ENCODE assay signal across 9 cellular contexts in genomic region chr6:33577718-33578117, GRCh38. TPM values are rescaled to one million over a fixed set of nuclear protein-coding genes. Genes with fewer than 3 reads are reported as not detected.
DNase-seq lines count a peak whose midpoint lies in the region; ATAC-seq and TF ChIP-seq lines count a peak whose summit lies in the region.
"Had no signal": no experiment of that assay in that cellular context is flagged by ENCODE, and none has a peak within 500 bp of the region (broad histone marks: within the 10 kb centered on the region; RNA-seq: fewer than 3 reads in every experiment).

No MANE protein-coding gene starts in this region.

- H3K4me1 Mint-ChIP-seq in activated T-cell treated with anti-CD3 and anti-CD28 coated beads, Interleukin-2, amount 50 U/mL, for 4 hours (ENCODE audit: low read depth): peaks cover 24% of the 10 kb centered on the region
- H3K4me1 Mint-ChIP-seq in T-cell: peaks cover 24 to 37% (median 32%) of the 10 kb centered on the region in 3 donors
- peaks cover 43% of the 10 kb centered on the region for H3K4me1 Mint-ChIP-seq in stimulated activated naive CD8-positive, alpha-beta T cell treated with anti-CD3 and anti-CD28 coated beads, Interleukin-15, amount 100 ng/mL, for 72 hours

- no peaks in the 10 kb centered on the region for H3K9me3 Mint-ChIP-seq in activated T-cell treated with anti-CD3 and anti-CD28 coated beads, Interleukin-2, amount 50 U/mL, for 4 hours
- H3K9me3 Mint-ChIP-seq in T-cell: no peaks in the 10 kb centered on the region
- H3K9me3 Mint-ChIP-seq in stimulated activated naive CD8-positive, alpha-beta T cell treated with anti-CD3 and anti-CD28 coated beads, Interleukin-15, amount 100 ng/mL, for 72 hours: no peaks in the 10 kb centered on the region

- H3K27me3 ChIP-seq in foreskin keratinocyte: no peaks in the 10 kb centered on the region

- no peak for DNase-seq in activated T-cell treated with anti-CD3 and anti-CD28 coated beads, Interleukin-2, amount 50 U/mL, for 4 hours
- no peak for DNase-seq in activated T-cell treated with anti-CD3 and anti-CD28 coated beads for 4 hours
- DNase-seq in T-cell: no peak
- no peak for DNase-seq in foreskin keratinocyte
- DNase-seq in stimulated activated naive CD8-positive, alpha-beta T cell treated with anti-CD3 and anti-CD28 coated beads, Interleukin-15, amount 100 ng/mL, for 72 hours: no peak
- DNase-seq in AG20443 (ENCODE audit: low spot score): no peak
- DNase-seq: hippocampal formation had no signal

- CTCF ChIA-PET in T-cell (lab: Charles Lee): no interaction called here

- H3K27me3 Mint-ChIP-seq in activated T-cell treated with anti-CD3 and anti-CD28 coated beads, Interleukin-2, amount 50 U/mL, for 4 hours (ENCODE audit: low read depth): no peaks in the 10 kb centered on the region
- no peaks in the 10 kb centered on the region for H3K27me3 Mint-ChIP-seq in T-cell
- H3K27me3 Mint-ChIP-seq in stimulated activated naive CD8-positive, alpha-beta T cell treated with anti-CD3 and anti-CD28 coated beads, Interleukin-15, amount 100 ng/mL, for 72 hours: no peaks in the 10 kb centered on the region

- peak overlapping the region; percentile 89 for H3K4me3 Mint-ChIP-seq in activated T-cell treated with anti-CD3 and anti-CD28 coated beads, Interleukin-2, amount 50 U/mL, for 4 hours
- peak overlapping the region; percentile 93 to 98 (median 97) for H3K4me3 Mint-ChIP-seq in T-cell
- peak overlapping the region; percentile 91 for H3K4me3 Mint-ChIP-seq in stimulated activated naive CD8-positive, alpha-beta T cell treated with anti-CD3 and anti-CD28 coated beads, Interleukin-15, amount 100 ng/mL, for 72 hours

- peaks cover 21% of the 10 kb centered on the region for H3K36me3 Mint-ChIP-seq in activated T-cell treated with anti-CD3 and anti-CD28 coated beads, Interleukin-2, amount 50 U/mL, for 4 hours (ENCODE audit: insufficient read depth)
- peaks cover 25% of the 10 kb centered on the region for H3K36me3 Mint-ChIP-seq in T-cell

- peak overlapping the region; percentile 98 to 100 for H3K27ac Mint-ChIP-seq in T-cell
- H3K27ac Mint-ChIP-seq in stimulated activated naive CD8-positive, alpha-beta T cell treated with anti-CD3 and anti-CD28 coated beads, Interleukin-15, amount 100 ng/mL, for 72 hours: no peak overlapping the region

- peaks cover 5% of the 10 kb centered on the region for H3K4me1 ChIP-seq in foreskin keratinocyte

- POLR2A ChIA-PET in T-cell (lab: Charles Lee): no interaction called here

- no peak for TF ChIP-seq POLR2A in GM18505 (IDR thresholded peaks at IDR 0.05; ENCODE audit: borderline replicate concordance, extremely low read depth, insufficient read depth, insufficient read length)

- no peak for ATAC-seq in activated T-cell treated with anti-CD3 and anti-CD28 coated beads, Interleukin-2, amount 50 U/mL, for 4 hours
- no peak for ATAC-seq in T-cell (replicated peaks in 1 of 4)
- no peak for ATAC-seq in foreskin keratinocyte
- no peak for ATAC-seq in stimulated activated naive CD8-positive, alpha-beta T cell treated with anti-CD3 and anti-CD28 coated beads, Interleukin-15, amount 100 ng/mL, for 72 hours
- no peak for ATAC-seq in GM18505 (IDR thresholded peaks at IDR 0.05; ENCODE audit: unreplicated experiment)
- ATAC-seq in HG02759 (IDR thresholded peaks at IDR 0.05; ENCODE audit: unreplicated experiment): no peak

- H3K27ac ChIP-seq in foreskin keratinocyte: peak overlapping the region; percentile 55

- no peak for TF ChIP-seq CTCF in foreskin keratinocyte (conservative IDR thresholded peaks at IDR 0.05)

RNA-seq across cellular contexts. Expression of gene BAK1, which starts 2.4 kb away (rescaled TPM):
- 10 to 100 TPM; 42.1 to 52.0 (median 49.8) TPM for total RNA-seq in activated T-cell treated with anti-CD3 and anti-CD28 coated beads, Interleukin-2, amount 50 U/mL, for 4 hours
- 10 to 100 TPM; 22.9 to 31.6 (median 27.9) TPM for total RNA-seq in T-cell
- total RNA-seq in foreskin keratinocyte: 77.0 and 82.9 TPM in 2 replicates
- 92.0 and 93.8 TPM in 2 replicates for polyA plus RNA-seq in foreskin keratinocyte

RNA-seq across cellular contexts. Expression of gene ITPR3, which starts 43.4 kb away (rescaled TPM):
- 10 to 100 TPM; 34.6 to 37.2 (median 35.5) TPM for total RNA-seq in activated T-cell treated with anti-CD3 and anti-CD28 coated beads, Interleukin-2, amount 50 U/mL, for 4 hours
- 10 to 100 TPM; 49.2 to 63.6 (median 62.4) TPM for total RNA-seq in T-cell
- total RNA-seq in foreskin keratinocyte: 76.5 and 82.0 TPM in 2 replicates
- polyA plus RNA-seq in foreskin keratinocyte: 23.4 and 26.1 TPM in 2 replicates

Comparison
In these comparisons a context has a peak if more than half of its experiments do, and no peak if none do; other contexts are left out.
1. H3K27ac Mint-ChIP-seq: peak in T-cell (2 of 2); none in stimulated activated naive CD8-positive, alpha-beta T cell treated with anti-CD3 and anti-CD28 coated beads, Interleukin-15, amount 100 ng/mL, for 72 hours (0 of 2).
2. Peak in every context shown above with its lines, with median percentiles within 50 percentile points of each other: H3K4me3 Mint-ChIP-seq.